Comparison of ENCODE assay signal across 26 cellular contexts in the genomic region with DNA sequence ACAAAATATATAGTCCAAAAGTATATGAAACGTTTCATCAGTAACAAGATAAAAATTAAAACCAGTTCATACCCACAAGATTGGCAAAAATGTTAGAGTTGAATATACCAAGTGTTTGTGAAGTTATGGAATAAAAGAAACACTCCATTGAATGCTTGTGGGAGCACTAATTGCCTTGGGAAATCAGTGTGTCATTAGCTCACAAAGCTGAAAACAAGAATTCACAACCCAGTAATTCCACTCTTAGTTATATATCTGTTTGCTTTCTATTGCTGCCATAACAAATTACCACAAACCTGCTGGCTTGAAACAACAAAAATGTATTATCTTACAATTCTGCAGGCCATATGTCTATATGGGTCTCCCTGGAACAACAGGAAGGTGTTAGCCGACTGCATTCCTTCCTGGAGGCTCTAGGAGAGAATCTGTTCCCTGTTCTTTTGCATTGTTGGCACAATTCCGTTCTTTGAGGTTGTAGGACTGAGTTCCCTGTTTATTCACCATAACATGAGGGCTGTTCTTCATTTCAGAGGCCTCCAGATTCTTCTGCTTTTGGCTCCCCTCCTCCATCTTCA. TPM values are rescaled to one million over a fixed set of nuclear protein-coding genes. Genes with fewer than 3 reads are reported as not detected.
A peak's percentile ranks its signal among the peaks of the same experiment; 100 is the strongest.
DNase-seq lines count a peak whose midpoint lies in the region; ATAC-seq, FAIRE-seq and TF ChIP-seq lines count a peak whose summit lies in the region.
"Had no signal": no experiment of that assay in that cellular context is flagged by ENCODE, and none has a peak within 500 bp of the region (broad histone marks: within the 10 kb centered on the region; RNA-seq: fewer than 3 reads in every experiment).

No MANE protein-coding gene starts in this region.

- H3K36me3 ChIP-seq in KMS-11 (ENCODE audit: insufficient read depth), result no peaks in the 10 kb centered on the region
- no peaks in the 10 kb centered on the region for H3K36me3 ChIP-seq in GM12878 (ENCODE audit: control insufficient read depth in 2 of 2, insufficient read depth in 2 of 2, low read length in 1 of 2)

- intact Hi-C loops in GM12878 (cut with micrococcal nuclease; ENCODE audit: unreplicated experiment), result no loop called here

- H3K4me1 ChIP-seq in KMS-11 (ENCODE audit: low read depth, poor library complexity, severe bottlenecking), result peaks cover 15% of the 10 kb centered on the region
- H3K4me1 ChIP-seq in GM12878 (ENCODE audit: control insufficient read depth, insufficient read depth, low read length), result peaks cover 3% of the 10 kb centered on the region; the same call in 1 of the 2 replicates

- H3K27me3 ChIP-seq in KMS-11 (ENCODE audit: insufficient read depth, low read depth) (no peaks in the 10 kb centered on the region), GM12878 (replicated peaks in 1 of 2; ENCODE audit: control insufficient read depth in 2 of 2, insufficient read depth in 2 of 2, low read length in 1 of 2) (no peaks in the 10 kb centered on the region)

- no peaks in the 10 kb centered on the region for H4K20me1 ChIP-seq in KMS-11 (ENCODE audit: insufficient read depth)
- H4K20me1 ChIP-seq in GM12878 (ENCODE audit: control insufficient read depth, insufficient read depth), result no peaks in the 10 kb centered on the region

- TF ChIP-seq RAD21 in GM12878 (IDR thresholded peaks at IDR 0.05; ENCODE audit: insufficient read depth, low read depth, low read length), result no peak

- no peak for TF ChIP-seq CTCF in KMS-11 (conservative IDR thresholded peaks at IDR 0.05; ENCODE audit: low read depth, low read length)
- TF ChIP-seq CTCF in GM12878 (IDR thresholded peaks at IDR 0.05 in 2 of 3, conservative IDR thresholded peaks at IDR 0.05 in 1 of 3; ENCODE audit: control insufficient read depth in 2 of 3, extremely low read depth in 1 of 3, insufficient read depth in 1 of 3, low read depth in 3 of 3, low read length in 3 of 3), result no peak

- DNase-seq in GM12878 (ENCODE audit: low read depth, low spot score) (no peak), renal cortical epithelial cell (ENCODE audit: low read depth) (peak; percentile 42), SIG-M5 treated with dmso at 0.1 percent for 504 hours (lab: John Stamatoyannopoulos, UW; ENCODE audit: unreplicated experiment) (no peak), NCI-H1092 treated with DMSO at 0.1 percent for 48 hours (lab: John Stamatoyannopoulos, UW) (no peak)
- DNase-seq: activated CD4-positive, alpha-beta memory T cell treated with anti-CD3 and anti-CD28 coated beads, Interleukin-2, amount 10 ng/mL, durations not matched to agents 7 days and 5 days; activated CD4-positive, alpha-beta T cell treated with anti-CD3 and anti-CD28 coated beads for 1 hour; activated CD8-positive, alpha-beta memory T cell treated with anti-CD3 and anti-CD28 coated beads, Interleukin-2, amount 50 U/mL, for 4 hours; activated naive CD4-positive, alpha-beta T cell treated with anti-CD3 and anti-CD28 coated beads for 36 hours; C1 segment of cervical spinal cord; Calu3; caudate nucleus; IMR-90; natural killer cell; nucleus accumbens; stimulated activated naive B cell treated with anti-CD40 and anti-IgM and Interleukin-4, amounts not matched to agents 10 μg/mL and 1 μg/mL and 100 μg/mL, for 72 hours; substantia nigra had no signal

- in situ Hi-C loops in GM12878 (cut with MboI), result no loop called here

- no peaks in the 10 kb centered on the region for H3K79me2 ChIP-seq in KMS-11 (ENCODE audit: insufficient read depth, low read depth)
- no peaks in the 10 kb centered on the region for H3K79me2 ChIP-seq in GM12878 (ENCODE audit: control insufficient read depth, insufficient read depth, low read length)

- no peak for TF ChIP-seq POLR2A in GM12878 (IDR thresholded peaks at IDR 0.05; ENCODE audit: low read depth, low read length)

- peak; percentile 2 for ATAC-seq in GM18868 (IDR thresholded peaks at IDR 0.05; ENCODE audit: unreplicated experiment)
- peak; percentile 43 for ATAC-seq in GM12878
- no peak for ATAC-seq in HG02852 (IDR thresholded peaks at IDR 0.05; ENCODE audit: unreplicated experiment)
- ATAC-seq: Right ventricle myocardium inferior, SK-N-SH treated with all-trans-retinoic acid at 6 μM for 48 hours had no signal

- POLR2A ChIA-PET in GM12878 (lab: Charles Lee), result no interaction called here

- H3K9me3 ChIP-seq in GM12878 (replicated peaks; ENCODE audit: control insufficient read depth, insufficient read depth, low read length), result no peaks in the 10 kb centered on the region

- TF ChIP-seq EP300 in GM12878 (IDR thresholded peaks at IDR 0.05; ENCODE audit: borderline replicate concordance in 1 of 2, control insufficient read depth in 1 of 2, low read depth in 2 of 2, low read length in 2 of 2), result no peak

- no TSS peak for BruUV-seq in GM12878 (replicated peaks; lab: Mats Ljungman, UMichigan)

- RAD21 ChIA-PET in GM12878 (lab: Charles Lee; ENCODE audit: unreplicated experiment), result no interaction called here

- CTCF ChIA-PET in GM12878 (lab: Yijun Ruan, JAX), result no interaction called here

- 43% methylated on average over 3 of the region's 3 CpGs for WGBS in GM12878 (ENCODE audit: insufficient coverage, insufficient replicate concordance, low lambda C conversion rate, missing lambda C conversion rate)

- H3K9ac ChIP-seq in KMS-11 (no peak overlapping the region), GM12878 (ENCODE audit: control insufficient read depth, insufficient read depth, low read length) (no peak overlapping the region)

- SMC1A ChIA-PET in GM12878 (lab: Charles Lee; ENCODE audit: uncharacterized antibody, unreplicated experiment), result no interaction called here

- H3K27ac ChIP-seq in KMS-11 (no peak overlapping the region), GM12878 (ENCODE audit: control insufficient read depth, insufficient read depth) (no peak overlapping the region)
- H3K27ac ChIP-seq: skin epidermis had no signal

- no peak overlapping the region for H2AFZ ChIP-seq in KMS-11 (ENCODE audit: low read depth)
- no peak overlapping the region for H2AFZ ChIP-seq in GM12878 (ENCODE audit: control insufficient read depth, low read depth, low read length)

- H3K4me2 ChIP-seq in KMS-11 (peak overlapping the region; percentile 28; the same call in 1 of the 2 replicates), GM12878 (ENCODE audit: control insufficient read depth, insufficient read depth) (no peak overlapping the region)

- FAIRE-seq in GM12878 (lab: Jason Lieb, UNC), result no peak
- FAIRE-seq: endometrium, frontal cortex, GM19239, H1 had no signal

- H3K4me3 ChIP-seq in KMS-11 (IDR thresholded peaks at IDR 0.05; ENCODE audit: insufficient read depth, low read depth, low read length) (no peak overlapping the region), GM12878 (no peak overlapping the region)
- H3K4me3 ChIP-seq: skin epidermis had no signal

TF ChIP-seq in GM12878, 131 proteins besides CTCF, POLR2A, EP300 and RAD21 (continues in another document):
- TF ChIP-seq IKZF2 (IDR thresholded peaks at IDR 0.05) (0 out of 4 replicates have a peak, but pooled peaks of 1 of the 2 experiments have one; percentile 4), MEF2B (IDR thresholded peaks at IDR 0.05; ENCODE audit: partially characterized antibody, poor library complexity, severe bottlenecking) (peak; percentile 17)

RNA-seq across cellular contexts. Expression of gene SEM1, which starts 45.7 kb away (rescaled TPM):
- 44.7 and 47.1 TPM in 2 replicates for total RNA-seq in GM12878 (2013; cell fraction: nucleolus; rRNA removed)
- total RNA-seq in GM12878 (2014; rRNA removed) (89.2 and 160 TPM in 2 replicates), GM12878 (2014; rRNA removed; fragmentation: Illumina TruSeq; extraction: Trizol) (297 and 320 TPM in 2 replicates), GM12878 (2021) (40.2 and 44.6 TPM in 2 replicates), renal cortical epithelial cell (19.6 and 30.1 TPM in 2 replicates)
- 62.0 TPM for polyA plus RNA-seq in GM12878 (2011; ENCODE audit: low read depth)
- polyA plus RNA-seq in GM12878 (2011; rRNA removed) (116 and 158 TPM in 2 replicates), GM12878 (2014; fragmentation: Illumina TruSeq; extraction: Trizol) (153 and 157 TPM in 2 replicates), GM12878 (2014; fragmentation: Nextera tagmentation; extraction: Ambion mirVana) (100 to 1,000 TPM; 504 to 606 TPM), GM12878 (2014; rRNA removed) (322 and 425 TPM in 2 replicates), GM12878 (2016; fragmentation: Nextera tagmentation; extraction: Ambion mirVana) (100 to 1,000 TPM; 414 to 426 TPM)
- 10.8 and 27.4 TPM in 2 replicates for polyA plus RNA-seq in GM12878 (2011; cell fraction: cytosol; rRNA removed)
- 38.3 and 82.1 TPM in 2 replicates for polyA plus RNA-seq in GM12878 (2011; cell fraction: nucleus; rRNA removed)
- 110 and 285 TPM in 2 replicates for polyA plus RNA-seq in GM12878 (2012)
- 22.3 and 24.7 TPM in 2 replicates for polyA minus RNA-seq in GM12878 (2011; rRNA and poly(A)+ RNA removed)
- 7.8 and 19.5 TPM in 2 replicates for polyA minus RNA-seq in GM12878 (2011; cell fraction: cytosol; rRNA and poly(A)+ RNA removed)
- 15.2 and 27.6 TPM in 2 replicates for polyA minus RNA-seq in GM12878 (2011; cell fraction: nucleus; rRNA and poly(A)+ RNA removed)
